23 cellular contexts compared by ENCODE assay signal in genomic region chr11:110897035-110897434, GRCh38.
DNase-seq lines count a peak whose midpoint lies in the region; ATAC-seq and TF ChIP-seq lines count a peak whose summit lies in the region.
"Had no signal": no experiment of that assay in that cellular context is flagged by ENCODE, and none has a peak within 500 bp of the region (broad histone marks: within the 10 kb centered on the region; RNA-seq: fewer than 3 reads in every experiment).

No MANE protein-coding gene starts in this region.

- H3K27me3 ChIP-seq in right atrium auricular region, result no peaks in the 10 kb centered on the region
- H3K27me3 ChIP-seq: thyroid gland had no signal

- no peak for TF ChIP-seq CTCF in right atrium auricular region (IDR thresholded peaks at IDR 0.05)
- TF ChIP-seq CTCF in fibroblast of the aortic adventitia (IDR thresholded peaks at IDR 0.05; ENCODE audit: insufficient read depth, low read length), result no peak

- ATAC-seq in Right ventricle myocardium inferior, result peak; percentile 37
- ATAC-seq in HG02759 (IDR thresholded peaks at IDR 0.05; ENCODE audit: unreplicated experiment), result no peak
- ATAC-seq: activated T-cell treated with anti-CD3 and anti-CD28 coated beads, Interleukin-2, amount 50 U/mL, for 4 hours; naive thymus-derived CD8-positive, alpha-beta T cell had no signal

- H3K4me1 ChIP-seq in right atrium auricular region, result no peaks in the 10 kb centered on the region
- H3K4me1 ChIP-seq: thyroid gland had no signal

- no peak overlapping the region for H3K4me3 ChIP-seq in right atrium auricular region
- H3K4me3 ChIP-seq in fibroblast of the aortic adventitia (ENCODE audit: low read depth, low read length), result no peak overlapping the region
- H3K4me3 ChIP-seq: lung, thyroid gland had no signal

- DNase-seq in Right ventricle myocardium inferior (ENCODE audit: missing footprints), result no peak
- DNase-seq in right atrium auricular region (ENCODE audit: low spot score), result no peak
- DNase-seq in amniotic epithelial cell (ENCODE audit: low read depth), result peak; percentile 54
- DNase-seq in fibroblast of the aortic adventitia (ENCODE audit: low read depth), result peak; percentile 91
- no peak for DNase-seq in GF-D8 (lab: John Stamatoyannopoulos, UW)
- DNase-seq in cortex of kidney (lab: John Stamatoyannopoulos, UW), result no peak
- DNase-seq in NOMO-1 (lab: John Stamatoyannopoulos, UW; ENCODE audit: unreplicated experiment in 2 of 2), result no peak
- DNase-seq: 8988T; activated CD4-positive, alpha-beta memory T cell treated with anti-CD3 and anti-CD28 coated beads, Interleukin-2, amount 10 ng/mL, durations not matched to agents 7 days and 5 days; activated T-cell treated with anti-CD3 and anti-CD28 coated beads, Interleukin-2, amount 50 U/mL, for 4 hours; CD4-positive, alpha-beta memory T cell; DMS79; glutamatergic neuron; H7; Karpas-422; naive thymus-derived CD8-positive, alpha-beta T cell; NCI-H1417; NCI-H82; stimulated activated CD4-positive, alpha-beta T cell treated with anti-CD3 and anti-CD28 coated beads, Interleukin-12 subunit alpha, Interleukin-12 subunit beta, amount 100 ng/mL, for 4 hours; thyroid gland had no signal

- H3K9me3 ChIP-seq in right atrium auricular region, result no peaks in the 10 kb centered on the region
- H3K9me3 ChIP-seq: thyroid gland had no signal

- H3K36me3 ChIP-seq in right atrium auricular region, result no peaks in the 10 kb centered on the region
- H3K36me3 ChIP-seq: thyroid gland had no signal

- H3K27ac ChIP-seq in right atrium auricular region, result no peak overlapping the region
- H3K27ac ChIP-seq: RWPE1, thyroid gland had no signal

- intact Hi-C loops in Right ventricle myocardium inferior (cut with DNase I), result no loop called here

Comparison
In these comparisons a context has a peak if more than half of its experiments do, and no peak if none do; other contexts are left out.
1. DNase-seq: peak in amniotic epithelial cell (single experiment) and fibroblast of the aortic adventitia (single experiment); none in Right ventricle myocardium inferior (single experiment), right atrium auricular region (single experiment), GF-D8 (single experiment), cortex of kidney (single experiment) and NOMO-1 (0 of 2).